In genomic region chr4:40572692-40573287, GRCh38 we compare ENCODE assay signal across 1 cellular context.
TF ChIP-seq lines count a peak whose summit lies in the region.

No MANE protein-coding gene starts in this region.

TF ChIP-seq in GM23338, 12 proteins besides CTCF, POLR2A, EP300 and RAD21 (continued from another document):
- TF ChIP-seq ZNF462 (CRISPR knock-in tag; IDR thresholded peaks at IDR 0.05), result no peak
- no peak for TF ChIP-seq REST (IDR thresholded peaks at IDR 0.05; ENCODE audit: unreplicated experiment)
- TF ChIP-seq ZNF114 (CRISPR knock-in tag; IDR thresholded peaks at IDR 0.05), result no peak
- no peak for TF ChIP-seq EZH2 (IDR thresholded peaks at IDR 0.05; ENCODE audit: low read depth, unreplicated experiment)
- no peak for TF ChIP-seq ETS1 (IDR thresholded peaks at IDR 0.05)
